8 cellular contexts compared by ENCODE assay signal in genomic region chr17:75827291-75828050, GRCh38. TPM values are rescaled to one million over a fixed set of nuclear protein-coding genes. Genes with fewer than 3 reads are reported as not detected.
DNase-seq lines count a peak whose midpoint lies in the region; ATAC-seq and TF ChIP-seq lines count a peak whose summit lies in the region.

No MANE protein-coding gene starts in this region.

- H3K27ac ChIP-seq in colonic mucosa (peak overlapping the region; percentile 8), liver (ENCODE audit: low read depth in 1 of 2, low read length in 2 of 2) (peak overlapping the region in 1 of 2 donors; percentile 22)

- no peaks in the 10 kb centered on the region for H3K27me3 ChIP-seq in colonic mucosa
- H3K27me3 ChIP-seq in liver (ENCODE audit: control insufficient read depth in 4 of 4, insufficient read depth in 4 of 4, low read length in 3 of 4): no peaks in the 10 kb centered on the region

- 40% methylated on average over 22 of the region's 22 CpGs for WGBS in liver

- peak overlapping the region; percentile 35 to 61 for H3K9ac ChIP-seq in colonic mucosa (ENCODE audit: low read depth in 2 of 2, low read length in 2 of 2)
- H3K9ac ChIP-seq in liver (ENCODE audit: low read depth in 1 of 2, low read length in 2 of 2): no peak overlapping the region

- intact Hi-C loops in colonic mucosa (cut with DNase I): no loop called here

- peak; percentile 48 for DNase-seq in NCI-H2196 treated with DMSO at 0.1 percent for 48 hours (lab: John Stamatoyannopoulos, UW; ENCODE audit: unreplicated experiment)
- DNase-seq in activated CD4-positive, alpha-beta T cell treated with anti-CD3 and anti-CD28 coated beads, Interleukin-2, amount 50 U/mL, for 24 hours (ENCODE audit: low read depth in 1 of 2, low spot score in 1 of 2): peak; percentile 39 to 49
- DNase-seq in colonic mucosa: peak; percentile 56
- DNase-seq in stimulated activated CD4-positive, alpha-beta T cell treated with anti-CD3 and anti-CD28 coated beads, TNF-alpha, amount 100 ng/mL, for 4 hours (ENCODE audit: low read depth in 3 of 3): peak in 2 of 3 experiments; percentile 26 to 57

- H3K9me3 ChIP-seq in colonic mucosa: no peaks in the 10 kb centered on the region
- H3K9me3 ChIP-seq in liver (ENCODE audit: control insufficient read depth in 4 of 4, low read length in 3 of 4): no peaks in the 10 kb centered on the region

- H3K36me3 ChIP-seq in colonic mucosa (no peaks in the 10 kb centered on the region), liver (ENCODE audit: control insufficient read depth in 4 of 4, insufficient read depth in 3 of 4, low read depth in 1 of 4, low read length in 3 of 4) (peaks cover 4 to 22% (median 6%) of the 10 kb centered on the region in 4 donors)

- ATAC-seq in GM19025 (IDR thresholded peaks at IDR 0.05; ENCODE audit: low read depth, unreplicated experiment) (peak; percentile 63), HG02938 (IDR thresholded peaks at IDR 0.05; ENCODE audit: unreplicated experiment) (no peak), HG03520 (IDR thresholded peaks at IDR 0.05; ENCODE audit: unreplicated experiment) (no peak)

- peak; percentile 57 for TF ChIP-seq CTCF in colonic mucosa (IDR thresholded peaks at IDR 0.05)
- peak; percentile 57 for TF ChIP-seq CTCF in liver (IDR thresholded peaks at IDR 0.05; ENCODE audit: low read depth, low read length, missing input control)

- H3K4me1 ChIP-seq in colonic mucosa: peaks cover 4% of the 10 kb centered on the region
- peaks cover 0 to 23% (median 12%) of the 10 kb centered on the region in 4 donors for H3K4me1 ChIP-seq in liver (ENCODE audit: control insufficient read depth in 4 of 4, insufficient read depth in 4 of 4, low read length in 3 of 4)

- H3K4me3 ChIP-seq in colonic mucosa: peak overlapping the region; percentile 4
- no peak overlapping the region for H3K4me3 ChIP-seq in liver (ENCODE audit: low read depth in 1 of 3, low read length in 3 of 3)

- peak; percentile 55 to 78 for TF ChIP-seq RAD21 in liver (IDR thresholded peaks at IDR 0.05)

TF ChIP-seq in liver, 16 proteins besides CTCF, POLR2A, EP300 and RAD21:
- TF ChIP-seq FOXA2 (IDR thresholded peaks at IDR 0.05) (no peak), FOXA1 (IDR thresholded peaks at IDR 0.05) (no peak), ZBTB33 (IDR thresholded peaks at IDR 0.05) (no peak), ATF3 (IDR thresholded peaks at IDR 0.05) (no peak)

RNA-seq across cellular contexts. Expression of gene UNC13D, which starts 16.7 kb away (rescaled TPM):
- total RNA-seq in colonic mucosa (10 to 100 TPM; 25.9 to 35.0 TPM), liver (10 to 100 TPM; 10.3 to 22.9 TPM)
- 1 to 10 TPM; 2.1 to 4.9 TPM for polyA plus RNA-seq in liver

RNA-seq across cellular contexts. Expression of gene WBP2, which starts 27.7 kb away (rescaled TPM):
- total RNA-seq in colonic mucosa (100 to 1,000 TPM in 1 of 2 donors, 10 to 100 TPM in 1; 69.8 to 102 TPM), liver (10 to 100 TPM; 29.0 to 32.5 TPM)
- 10 to 100 TPM; 70.7 to 99.4 TPM for polyA plus RNA-seq in liver

RNA-seq across cellular contexts. Expression of gene UNK, which starts 42.9 kb away (rescaled TPM):
- total RNA-seq in colonic mucosa: 10 to 100 TPM; 18.4 to 26.0 TPM
- 10 to 100 TPM; 11.5 to 16.4 TPM for total RNA-seq in liver
- 1 to 10 TPM; 4.0 to 6.4 TPM for polyA plus RNA-seq in liver

RNA-seq across cellular contexts. Expression of gene TRIM47, which starts 50.9 kb away (rescaled TPM):
- total RNA-seq in colonic mucosa: 10 to 100 TPM; 33.7 to 71.5 TPM
- total RNA-seq in liver: 10 to 100 TPM in 1 of 2 donors, 1 to 10 TPM in 1; 6.9 to 15.4 TPM
- 10 to 100 TPM; 12.2 to 18.5 TPM for polyA plus RNA-seq in liver

Comparison
In these comparisons a context has a peak if more than half of its experiments do, and no peak if none do; other contexts are left out.
1. H3K9ac ChIP-seq: peak in colonic mucosa (2 of 2); none in liver (0 of 2).
2. Peak in every context shown above with its lines, with median percentiles within 50 percentile points of each other: DNase-seq.